Comparison of ENCODE assay signal across 22 cellular contexts in the genomic region with DNA sequence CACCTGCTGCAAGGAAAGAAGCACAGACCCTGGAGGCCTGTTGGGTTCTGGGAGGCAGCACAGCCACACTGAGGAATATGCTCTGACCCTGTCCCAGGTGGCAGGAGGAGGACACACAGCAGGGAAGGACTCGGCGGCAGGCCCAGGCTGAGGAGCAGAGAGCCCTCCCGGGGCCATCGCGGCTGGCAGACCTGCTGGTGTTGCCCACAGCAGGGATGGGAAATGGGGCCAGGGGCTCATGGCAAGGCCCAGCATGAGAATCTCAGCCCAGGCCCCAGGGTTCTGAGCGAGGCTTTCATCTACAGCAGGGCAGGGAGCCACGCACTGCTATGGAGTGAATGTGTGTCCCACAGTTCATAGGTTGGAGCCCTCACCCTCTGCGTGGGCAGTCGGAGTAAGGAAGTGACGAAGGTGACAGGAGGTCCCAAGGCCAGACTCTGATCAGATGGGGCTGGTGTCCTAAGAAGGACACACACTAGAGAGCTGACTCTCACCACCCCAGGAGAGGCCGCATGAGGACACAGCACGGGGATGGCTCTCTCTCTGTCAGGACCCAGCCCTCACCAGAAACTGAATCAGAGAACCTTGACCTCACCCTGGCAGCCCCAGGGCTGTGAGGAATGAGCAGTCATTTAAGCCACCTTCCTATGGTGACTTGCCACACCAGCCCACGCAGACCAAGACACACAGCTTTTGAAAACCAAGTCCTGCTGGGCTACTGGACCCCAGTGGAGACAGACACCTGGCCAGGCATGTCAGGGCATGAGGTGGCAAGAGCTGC. TPM values are rescaled to one million over a fixed set of nuclear protein-coding genes. Genes with fewer than 3 reads are reported as not detected.
DNase-seq lines count a peak whose midpoint lies in the region; ATAC-seq, FAIRE-seq and TF ChIP-seq lines count a peak whose summit lies in the region.
"Had no signal": no experiment of that assay in that cellular context is flagged by ENCODE, and none has a peak within 500 bp of the region (broad histone marks: within the 10 kb centered on the region; RNA-seq: fewer than 3 reads in every experiment).

No MANE protein-coding gene starts in this region.

- H3K36me3 Mint-ChIP-seq in stimulated activated effector memory CD8-positive, alpha-beta T cell treated with anti-CD3 and anti-CD28 coated beads, Interleukin-12 subunit alpha, Interleukin-12 subunit beta, amount 100 ng/mL, for 72 hours, result peaks cover 14% of the 10 kb centered on the region

- H3K4me1 Mint-ChIP-seq in stimulated activated effector memory CD8-positive, alpha-beta T cell treated with anti-CD3 and anti-CD28 coated beads, Interleukin-12 subunit alpha, Interleukin-12 subunit beta, amount 100 ng/mL, for 72 hours, result peaks cover 27% of the 10 kb centered on the region

- H3K27ac Mint-ChIP-seq in stimulated activated effector memory CD8-positive, alpha-beta T cell treated with anti-CD3 and anti-CD28 coated beads, Interleukin-12 subunit alpha, Interleukin-12 subunit beta, amount 100 ng/mL, for 72 hours, result peak overlapping the region; percentile 96
- H3K27ac Mint-ChIP-seq: stimulated activated naive B cell treated with anti-CD40 and anti-IgM and Interleukin-4, amounts not matched to agents 10 μg/mL and 1 μg/mL and 100 μg/mL, for 72 hours had no signal

- WGBS in right cardiac atrium, result 86% methylated on average over 13 of the region's 13 CpGs

- FAIRE-seq in bronchial epithelial cell (lab: Jason Lieb, UNC), result no peak
- FAIRE-seq: endometrium had no signal

- ATAC-seq in right cardiac atrium, result peak in 1 of 2 donors; percentile 14
- ATAC-seq in stimulated activated effector memory CD8-positive, alpha-beta T cell treated with anti-CD3 and anti-CD28 coated beads, Interleukin-12 subunit alpha, Interleukin-12 subunit beta, amount 100 ng/mL, for 72 hours, result peak; percentile 16
- ATAC-seq: left lung had no signal

- H3K36me3 ChIP-seq in right atrium auricular region, result no peaks in the 10 kb centered on the region
- H3K36me3 ChIP-seq in bronchial epithelial cell (ENCODE audit: control insufficient read depth, insufficient read depth, low read length), result no peaks in the 10 kb centered on the region
- H3K36me3 ChIP-seq: breast epithelium, left lung, thyroid gland had no signal

- H3K4me1 ChIP-seq in right cardiac atrium (ENCODE audit: control insufficient read depth, insufficient read depth, low read length) (no peaks in the 10 kb centered on the region), right atrium auricular region (no peaks in the 10 kb centered on the region)
- H3K4me1 ChIP-seq: breast epithelium, left lung had no signal

- H3K9me3 ChIP-seq in right cardiac atrium (ENCODE audit: control insufficient read depth, low read length), result no peaks in the 10 kb centered on the region
- H3K9me3 ChIP-seq in right atrium auricular region, result no peaks in the 10 kb centered on the region
- H3K9me3 ChIP-seq: thyroid gland had no signal

- H3K4me3 ChIP-seq in right cardiac atrium (ENCODE audit: low read length) (no peak overlapping the region), right atrium auricular region (no peak overlapping the region), bronchial epithelial cell (ENCODE audit: low read depth, low read length) (no peak overlapping the region)
- H3K4me3 ChIP-seq: breast epithelium, left lung, thyroid gland had no signal

- intact Hi-C loops in right cardiac atrium (cut with DNase I), result no loop called here

- H3K27ac ChIP-seq in right cardiac atrium (ENCODE audit: low read length), result no peak overlapping the region
- no peak overlapping the region for H3K27ac ChIP-seq in right atrium auricular region
- H3K27ac ChIP-seq: breast epithelium, left lung, thyroid gland had no signal

- TF ChIP-seq CTCF in right atrium auricular region (IDR thresholded peaks at IDR 0.05), result no peak
- no peak for TF ChIP-seq CTCF in bronchial epithelial cell (IDR thresholded peaks at IDR 0.05; ENCODE audit: insufficient read depth, low read length, severe bottlenecking)

- H3K27me3 ChIP-seq in right cardiac atrium (ENCODE audit: control insufficient read depth, insufficient read depth) (no peaks in the 10 kb centered on the region), right atrium auricular region (no peaks in the 10 kb centered on the region), bronchial epithelial cell (ENCODE audit: control insufficient read depth, insufficient read depth, low read length) (no peaks in the 10 kb centered on the region)
- H3K27me3 ChIP-seq: breast epithelium, thyroid gland had no signal

- peak overlapping the region; percentile 31 for H3K4me3 Mint-ChIP-seq in stimulated activated effector memory CD8-positive, alpha-beta T cell treated with anti-CD3 and anti-CD28 coated beads, Interleukin-12 subunit alpha, Interleukin-12 subunit beta, amount 100 ng/mL, for 72 hours

- H3K9me3 Mint-ChIP-seq in stimulated activated effector memory CD8-positive, alpha-beta T cell treated with anti-CD3 and anti-CD28 coated beads, Interleukin-12 subunit alpha, Interleukin-12 subunit beta, amount 100 ng/mL, for 72 hours, result peaks cover 12% of the 10 kb centered on the region

- DNase-seq in right cardiac atrium (peak; percentile 4 to 30 (median 27)), right atrium auricular region (ENCODE audit: low spot score) (no peak), bronchial epithelial cell (ENCODE audit: low read depth) (peak; percentile 12), SKM-1 (lab: John Stamatoyannopoulos, UW; ENCODE audit: unreplicated experiment) (no peak)
- DNase-seq in stimulated activated effector memory CD8-positive, alpha-beta T cell treated with anti-CD3 and anti-CD28 coated beads, Interleukin-12 subunit alpha, Interleukin-12 subunit beta, amount 100 ng/mL, for 72 hours (ENCODE audit: low spot score in 2 of 2), result no peak
- no peak for DNase-seq in activated naive CD4-positive, alpha-beta T cell treated with Interleukin-2 at 50 U/mL for 16 hours
- DNase-seq: activated effector memory CD4-positive, alpha-beta T cell treated with Interleukin-2 at 50 U/mL for 16 hours; cortex of kidney; head of caudate nucleus; midbrain; NCI-H748 treated with DMSO at 0.1 percent for 48 hours; OCI-M1; SIG-M5; stimulated activated naive B cell treated with anti-CD40 and anti-IgM and Interleukin-4, amounts not matched to agents 10 μg/mL and 1 μg/mL and 100 μg/mL, for 72 hours; thyroid gland had no signal

RNA-seq across cellular contexts. Expression of a gene that starts 10.3 kb away (rescaled TPM):
- total RNA-seq in right cardiac atrium (10 to 100 TPM; 46.3 to 90.6 (median 71.6) TPM), right atrium auricular region (10 to 100 TPM; 39.4 to 44.5 TPM), bronchial epithelial cell (12.3 and 13.4 TPM in 2 replicates)
- 73.3 TPM for polyA plus RNA-seq in right cardiac atrium

RNA-seq across cellular contexts. Expression of a gene that starts 13.2 kb away (rescaled TPM):
- total RNA-seq in right cardiac atrium, result not detected
- polyA plus RNA-seq in right cardiac atrium, result not detected
- not detected for total RNA-seq in right atrium auricular region
- total RNA-seq in bronchial epithelial cell, result not detected in 2 replicates
- total RNA-seq: A673; breast epithelium; T-helper 1 cell treated with Interleukin-12 subunit alpha and Interleukin-12 subunit beta and Interleukin-4 antibody, amounts not matched to agents 30 ng/mL and 1 ng/mL, for 36 hours had no signal
- polyA plus RNA-seq: BJ, neural cell had no signal

RNA-seq across cellular contexts. Expression of a gene that starts 46.5 kb away (rescaled TPM):
- 10 to 100 TPM; 15.2 to 24.9 (median 22.2) TPM for total RNA-seq in right cardiac atrium
- polyA plus RNA-seq in right cardiac atrium, result 17.1 TPM
- 10 to 100 TPM; 15.4 to 36.6 TPM for total RNA-seq in right atrium auricular region
- total RNA-seq in bronchial epithelial cell, result 14.5 and 17.4 TPM in 2 replicates

RNA-seq across cellular contexts. Expression of a gene that starts 56.4 kb away (rescaled TPM):
- total RNA-seq in right cardiac atrium (1 to 10 TPM in 2 of 4 donors, under 1 TPM in 2; 0.76 to 2.1 (median 1.0) TPM), right atrium auricular region (1 to 10 TPM in 1 of 2 donors, under 1 TPM in 1; 0.15 to 1.1 TPM), bronchial epithelial cell (0.51 and 0.53 TPM in 2 replicates)
- 0.68 TPM for polyA plus RNA-seq in right cardiac atrium

Comparison
In these comparisons a context has a peak if more than half of its experiments do, and no peak if none do; other contexts are left out.
1. DNase-seq: peak in right cardiac atrium (3 of 3) and bronchial epithelial cell (single experiment); none in right atrium auricular region (single experiment), stimulated activated effector memory CD8-positive, alpha-beta T cell treated with anti-CD3 and anti-CD28 coated beads, Interleukin-12 subunit alpha, Interleukin-12 subunit beta, amount 100 ng/mL, for 72 hours (0 of 2), activated naive CD4-positive, alpha-beta T cell treated with Interleukin-2 at 50 U/mL for 16 hours (single experiment) and SKM-1 (single experiment).